In the genomic region with DNA sequence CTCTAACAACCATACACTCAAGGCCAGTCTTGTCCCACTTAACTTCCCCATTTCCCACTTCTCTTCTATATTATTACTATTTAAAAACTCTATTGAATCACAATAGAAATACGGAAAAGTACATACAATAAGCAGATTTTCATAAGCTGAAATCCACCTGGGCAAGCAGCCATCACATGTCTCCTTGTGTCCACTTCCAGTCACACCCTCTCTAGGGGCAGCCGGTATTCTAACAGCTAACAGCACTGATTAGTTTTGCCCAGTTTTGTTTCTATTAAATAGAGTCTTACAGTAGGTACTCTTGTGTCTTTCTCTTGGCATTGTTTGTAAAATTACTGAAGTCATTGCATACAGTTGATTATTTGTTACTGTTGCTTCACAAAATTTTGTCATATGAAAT, we compare ENCODE assay signal across 17 cellular contexts. TPM values are rescaled to one million over a fixed set of nuclear protein-coding genes. Genes with fewer than 3 reads are reported as not detected.
DNase-seq lines count a peak whose midpoint lies in the region; ATAC-seq, FAIRE-seq and TF ChIP-seq lines count a peak whose summit lies in the region.
"Had no signal": no experiment of that assay in that cellular context is flagged by ENCODE, and none has a peak within 500 bp of the region (broad histone marks: within the 10 kb centered on the region; RNA-seq: fewer than 3 reads in every experiment).

No MANE protein-coding gene starts in this region.

- no peaks in the 10 kb centered on the region for H3K27me3 Mint-ChIP-seq in T-cell

- H3K4me3 ChIP-seq in heart right ventricle (no peak overlapping the region), right atrium auricular region (no peak overlapping the region), right cardiac atrium (ENCODE audit: low read length) (no peak overlapping the region), stomach (no peak overlapping the region)

- H3K9me3 ChIP-seq in heart right ventricle: no peaks in the 10 kb centered on the region
- no peaks in the 10 kb centered on the region for H3K9me3 ChIP-seq in right atrium auricular region
- H3K9me3 ChIP-seq in right cardiac atrium (ENCODE audit: control insufficient read depth, low read length): no peaks in the 10 kb centered on the region
- no peaks in the 10 kb centered on the region for H3K9me3 ChIP-seq in stomach

- ATAC-seq in heart right ventricle: peak in 7 of 8 donors; percentile 32 to 66 (median 53)
- ATAC-seq in T-cell (replicated peaks in 1 of 4): no peak
- ATAC-seq in right cardiac atrium: peak; percentile 46 to 55
- no peak for ATAC-seq in HG03025 (IDR thresholded peaks at IDR 0.05; ENCODE audit: low FRiP score, unreplicated experiment)

- DNase-seq in heart right ventricle (peak in 1 of 2 donors; percentile 25), right atrium auricular region (ENCODE audit: low spot score) (no peak), T-cell (no peak), right cardiac atrium (peak in 1 of 3 donors; percentile 68), stomach (peak; percentile 54), frontal cortex (ENCODE audit: low spot score in 2 of 2) (no peak), NCI-H2171 (lab: John Stamatoyannopoulos, UW) (no peak)
- DNase-seq: activated effector memory CD4-positive, alpha-beta T cell treated with anti-CD3 and anti-CD28 coated beads, Interleukin-2, amount 50 U/mL, for 16 hours; amniotic stem cell; DMS 273 treated with DMSO at 0.1 percent for 48 hours; KBM-7; kidney; NCI-H1436 treated with DMSO at 0.1 percent for 48 hours; NCI-H446; substantia nigra had no signal

- H3K27me3 ChIP-seq in heart right ventricle: no peaks in the 10 kb centered on the region
- no peaks in the 10 kb centered on the region for H3K27me3 ChIP-seq in right atrium auricular region
- H3K27me3 ChIP-seq in right cardiac atrium (ENCODE audit: control insufficient read depth, insufficient read depth): no peaks in the 10 kb centered on the region
- no peaks in the 10 kb centered on the region for H3K27me3 ChIP-seq in stomach

- intact Hi-C loops in heart right ventricle (cut with DNase I) (no loop called here), right cardiac atrium (cut with DNase I) (no loop called here), stomach (cut with DNase I; ENCODE audit: low total_unique reads) (no loop called here)

- FAIRE-seq in frontal cortex (lab: Jason Lieb, UNC): no peak
- FAIRE-seq: kidney, TTC549 had no signal

- H3K27ac Mint-ChIP-seq in T-cell: peak overlapping the region in 1 of 2 donors; percentile 34

- H3K4me1 ChIP-seq in heart right ventricle (peaks cover 9 to 78% (median 68%) of the 10 kb centered on the region in 9 donors), right atrium auricular region (peaks cover 0 to 77% of the 10 kb centered on the region in 2 donors), right cardiac atrium (ENCODE audit: control insufficient read depth, insufficient read depth, low read length) (peaks cover 23% of the 10 kb centered on the region), stomach (peaks cover 36 to 84% (median 61%) of the 10 kb centered on the region in 4 donors)

- no peak for TF ChIP-seq CTCF in heart right ventricle (IDR thresholded peaks at IDR 0.05)
- no peak for TF ChIP-seq CTCF in right atrium auricular region (IDR thresholded peaks at IDR 0.05)
- no peak for TF ChIP-seq CTCF in stomach (IDR thresholded peaks at IDR 0.05)

- H3K4me1 Mint-ChIP-seq in T-cell: peaks cover 80 to 91% (median 90%) of the 10 kb centered on the region in 3 donors

- no peak for TF ChIP-seq EP300 in stomach (IDR thresholded peaks at IDR 0.05)

- WGBS in heart right ventricle, 2 donors: 14 to 26% methylated on average over 2 of the region's 2 CpGs
- WGBS in right cardiac atrium: 25% methylated on average over 2 of the region's 2 CpGs
- 20 to 29% (median 22%) methylated on average over 2 of the region's 2 CpGs for WGBS in stomach, 5 donors

- no peaks in the 10 kb centered on the region for H3K36me3 Mint-ChIP-seq in T-cell

- no peak for TF ChIP-seq POLR2A in stomach (IDR thresholded peaks at IDR 0.05)

- POLR2A ChIA-PET in T-cell (lab: Charles Lee): no interaction called here

- peak overlapping the region in 2 of 3 donors; percentile 3 to 34 for H3K4me3 Mint-ChIP-seq in T-cell

- CTCF ChIA-PET in T-cell (lab: Charles Lee): interaction anchor here in 1 of 2 donors (0.6 kb wide), 1 partner anchor 84 kb away, joined by 3 read pairs; no protein-coding TSS in a partner anchor

- peak overlapping the region in 1 of 10 donors; percentile 6 for H3K27ac ChIP-seq in heart right ventricle
- no peak overlapping the region for H3K27ac ChIP-seq in right atrium auricular region
- H3K27ac ChIP-seq in right cardiac atrium (ENCODE audit: low read length): no peak overlapping the region
- H3K27ac ChIP-seq in stomach: no peak overlapping the region

- no peaks in the 10 kb centered on the region for H3K36me3 ChIP-seq in heart right ventricle
- no peaks in the 10 kb centered on the region for H3K36me3 ChIP-seq in right atrium auricular region
- H3K36me3 ChIP-seq in stomach: no peaks in the 10 kb centered on the region

- H3K9me3 Mint-ChIP-seq in T-cell: no peaks in the 10 kb centered on the region

RNA-seq across cellular contexts. Expression of gene PPP6R3, which starts 37.8 kb away (rescaled TPM):
- total RNA-seq in heart right ventricle: 10 to 100 TPM; 75.8 to 98.1 (median 83.6) TPM
- polyA plus RNA-seq in heart right ventricle: 10 to 100 TPM; 18.4 to 35.3 TPM
- 10 to 100 TPM; 81.1 to 95.2 TPM for total RNA-seq in right atrium auricular region
- 100 to 1,000 TPM; 106 to 147 (median 118) TPM for total RNA-seq in T-cell
- 100 to 1,000 TPM in 1 of 4 donors, 10 to 100 TPM in 3; 81.5 to 101 (median 90.8) TPM for total RNA-seq in right cardiac atrium
- 22.1 TPM for polyA plus RNA-seq in right cardiac atrium
- 100 to 1,000 TPM in 4 of 5 donors, 10 to 100 TPM in 1; 95.7 to 236 (median 140) TPM for total RNA-seq in stomach
- 10 to 100 TPM; 19.5 to 23.9 (median 22.5) TPM for polyA plus RNA-seq in stomach
- 140 TPM for total RNA-seq in frontal cortex

Comparison
In these comparisons a context has a peak if more than half of its experiments do, and no peak if none do; other contexts are left out.
1. ATAC-seq: peak in heart right ventricle (7 of 8) and right cardiac atrium (2 of 2); none in T-cell (0 of 4) and HG03025 (single experiment).